1 cellular context compared by ENCODE assay signal in the genomic region with DNA sequence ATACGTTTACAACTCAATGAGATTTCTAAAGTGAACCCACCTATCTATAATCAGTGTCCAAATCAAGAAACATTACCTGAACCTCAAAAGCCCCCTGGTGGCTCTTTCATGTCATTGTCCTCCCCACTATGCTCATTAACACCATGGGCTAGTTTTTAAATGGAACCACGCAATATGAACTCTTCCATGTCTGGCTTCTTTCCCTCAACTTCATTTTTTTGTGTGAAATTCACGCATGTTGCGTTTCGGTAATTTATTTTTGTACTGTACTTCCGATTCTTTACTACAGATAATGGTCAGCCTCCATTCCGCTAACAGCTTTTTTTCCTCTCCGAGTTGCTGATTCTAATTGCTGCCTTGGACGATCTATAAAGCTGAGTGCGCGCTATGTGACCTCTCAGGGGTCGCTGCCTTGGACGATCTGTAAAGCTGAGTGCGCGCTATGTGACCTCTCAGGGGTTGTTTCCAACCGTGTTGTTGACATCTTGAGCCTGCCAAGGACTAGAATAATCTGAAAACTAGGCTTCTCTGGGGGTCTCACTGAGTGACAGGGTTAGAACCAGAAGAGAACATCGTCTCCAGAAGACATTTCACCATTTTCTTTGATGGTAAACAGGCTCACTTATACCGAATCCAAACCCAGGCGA.
A peak's percentile ranks its signal among the peaks of the same experiment; 100 is the strongest.
TF ChIP-seq lines count a peak whose summit lies in the region.

No MANE protein-coding gene starts in this region.

TF ChIP-seq in GM12878, 131 proteins besides CTCF, POLR2A, EP300 and RAD21 (continues in another document):
- TF ChIP-seq CBFB (IDR thresholded peaks at IDR 0.05; ENCODE audit: low read depth) (peak; percentile 12; the same call in 1 of the 2 replicates), RB1 (IDR thresholded peaks at IDR 0.05; ENCODE audit: borderline replicate concordance) (no peak), ETV6 (conservative IDR thresholded peaks at IDR 0.05 in 1 of 2, IDR thresholded peaks at IDR 0.05 in 1 of 2; ENCODE audit: borderline replicate concordance in 1 of 2, low read depth in 1 of 2) (no peak), HDGF (IDR thresholded peaks at IDR 0.05) (no peak), PML (IDR thresholded peaks at IDR 0.05; ENCODE audit: low read length) (no peak), HCFC1 (IDR thresholded peaks at IDR 0.05; ENCODE audit: low read length) (no peak), GABPA (IDR thresholded peaks at IDR 0.05; ENCODE audit: low read depth) (no peak), LARP7 (IDR thresholded peaks at IDR 0.05) (no peak), RBBP5 (conservative IDR thresholded peaks at IDR 0.05) (no peak), YY1 (IDR thresholded peaks at IDR 0.05; ENCODE audit: low read depth, low read length) (peak; percentile 51; the same call in 1 of the 2 replicates), SP1 (IDR thresholded peaks at IDR 0.05; ENCODE audit: low read depth, low read length) (no peak), EZH2 (IDR thresholded peaks at IDR 0.05; ENCODE audit: borderline replicate concordance, control insufficient read depth, low read depth, low read length) (no peak), SRF (IDR thresholded peaks at IDR 0.05; ENCODE audit: low read depth in 2 of 2, low read length in 2 of 2) (no peak), IKZF2 (IDR thresholded peaks at IDR 0.05) (peak in 1 of 2 experiments; percentile 40; a peak in 1 of 4 replicates), KLF5 (IDR thresholded peaks at IDR 0.05; ENCODE audit: partially characterized antibody) (no peak), HDAC6 (IDR thresholded peaks at IDR 0.05; ENCODE audit: unreplicated experiment) (no peak), MYB (IDR thresholded peaks at IDR 0.05; ENCODE audit: borderline replicate concordance, low read depth, low read length) (no peak), FOS (IDR thresholded peaks at IDR 0.05; ENCODE audit: borderline replicate concordance, extremely low read depth, insufficient read length) (no peak), SMC3 (IDR thresholded peaks at IDR 0.05; ENCODE audit: borderline replicate concordance, low read length) (peak; percentile 81; the same call in 1 of the 2 replicates), JUND (IDR thresholded peaks at IDR 0.05; ENCODE audit: low read depth, low read length) (no peak), SMAD5 (IDR thresholded peaks at IDR 0.05; ENCODE audit: low read depth) (no peak), STAT3 (IDR thresholded peaks at IDR 0.05; ENCODE audit: low read depth, low read length) (no peak)
- TF ChIP-seq, protein P1, sequence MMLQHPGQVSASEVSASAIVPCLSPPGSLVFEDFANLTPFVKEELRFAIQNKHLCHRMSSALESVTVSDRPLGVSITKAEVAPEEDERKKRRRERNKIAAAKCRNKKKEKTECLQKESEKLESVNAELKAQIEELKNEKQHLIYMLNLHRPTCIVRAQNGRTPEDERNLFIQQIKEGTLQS (IDR thresholded peaks at IDR 0.05; ENCODE audit: borderline replicate concordance, extremely low read depth, low read depth, low read length) = no peak
- TF ChIP-seq, protein P2, sequence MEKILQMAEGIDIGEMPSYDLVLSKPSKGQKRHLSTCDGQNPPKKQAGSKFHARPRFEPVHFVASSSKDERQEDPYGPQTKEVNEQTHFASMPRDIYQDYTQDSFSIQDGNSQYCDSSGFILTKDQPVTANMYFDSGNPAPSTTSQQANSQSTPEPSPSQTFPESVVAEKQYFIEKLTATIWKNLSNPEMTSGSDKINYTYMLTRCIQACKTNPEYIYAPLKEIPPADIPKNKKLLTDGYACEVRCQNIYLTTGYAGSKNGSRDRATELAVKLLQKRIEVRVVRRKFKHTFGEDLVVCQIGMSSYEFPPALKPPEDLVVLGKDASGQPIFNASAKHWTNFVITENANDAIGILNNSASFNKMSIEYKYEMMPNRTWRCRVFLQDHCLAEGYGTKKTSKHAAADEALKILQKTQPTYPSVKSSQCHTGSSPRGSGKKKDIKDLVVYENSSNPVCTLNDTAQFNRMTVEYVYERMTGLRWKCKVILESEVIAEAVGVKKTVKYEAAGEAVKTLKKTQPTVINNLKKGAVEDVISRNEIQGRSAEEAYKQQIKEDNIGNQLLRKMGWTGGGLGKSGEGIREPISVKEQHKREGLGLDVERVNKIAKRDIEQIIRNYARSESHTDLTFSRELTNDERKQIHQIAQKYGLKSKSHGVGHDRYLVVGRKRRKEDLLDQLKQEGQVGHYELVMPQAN (conservative IDR thresholded peaks at IDR 0.05) = no peak; the same call in 1 of the 2 replicates
- TF ChIP-seq, protein P3, sequence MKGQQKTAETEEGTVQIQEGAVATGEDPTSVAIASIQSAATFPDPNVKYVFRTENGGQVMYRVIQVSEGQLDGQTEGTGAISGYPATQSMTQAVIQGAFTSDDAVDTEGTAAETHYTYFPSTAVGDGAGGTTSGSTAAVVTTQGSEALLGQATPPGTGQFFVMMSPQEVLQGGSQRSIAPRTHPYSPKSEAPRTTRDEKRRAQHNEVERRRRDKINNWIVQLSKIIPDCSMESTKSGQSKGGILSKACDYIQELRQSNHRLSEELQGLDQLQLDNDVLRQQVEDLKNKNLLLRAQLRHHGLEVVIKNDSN (IDR thresholded peaks at IDR 0.05; ENCODE audit: borderline replicate concordance, extremely low read length, insufficient read depth, low read depth, low read length) = no peak
- TF ChIP-seq, protein P4, sequence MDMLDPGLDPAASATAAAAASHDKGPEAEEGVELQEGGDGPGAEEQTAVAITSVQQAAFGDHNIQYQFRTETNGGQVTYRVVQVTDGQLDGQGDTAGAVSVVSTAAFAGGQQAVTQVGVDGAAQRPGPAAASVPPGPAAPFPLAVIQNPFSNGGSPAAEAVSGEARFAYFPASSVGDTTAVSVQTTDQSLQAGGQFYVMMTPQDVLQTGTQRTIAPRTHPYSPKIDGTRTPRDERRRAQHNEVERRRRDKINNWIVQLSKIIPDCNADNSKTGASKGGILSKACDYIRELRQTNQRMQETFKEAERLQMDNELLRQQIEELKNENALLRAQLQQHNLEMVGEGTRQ (IDR thresholded peaks at IDR 0.05; ENCODE audit: borderline replicate concordance, low read depth, low read length) = no peak
- TF ChIP-seq, protein P5, sequence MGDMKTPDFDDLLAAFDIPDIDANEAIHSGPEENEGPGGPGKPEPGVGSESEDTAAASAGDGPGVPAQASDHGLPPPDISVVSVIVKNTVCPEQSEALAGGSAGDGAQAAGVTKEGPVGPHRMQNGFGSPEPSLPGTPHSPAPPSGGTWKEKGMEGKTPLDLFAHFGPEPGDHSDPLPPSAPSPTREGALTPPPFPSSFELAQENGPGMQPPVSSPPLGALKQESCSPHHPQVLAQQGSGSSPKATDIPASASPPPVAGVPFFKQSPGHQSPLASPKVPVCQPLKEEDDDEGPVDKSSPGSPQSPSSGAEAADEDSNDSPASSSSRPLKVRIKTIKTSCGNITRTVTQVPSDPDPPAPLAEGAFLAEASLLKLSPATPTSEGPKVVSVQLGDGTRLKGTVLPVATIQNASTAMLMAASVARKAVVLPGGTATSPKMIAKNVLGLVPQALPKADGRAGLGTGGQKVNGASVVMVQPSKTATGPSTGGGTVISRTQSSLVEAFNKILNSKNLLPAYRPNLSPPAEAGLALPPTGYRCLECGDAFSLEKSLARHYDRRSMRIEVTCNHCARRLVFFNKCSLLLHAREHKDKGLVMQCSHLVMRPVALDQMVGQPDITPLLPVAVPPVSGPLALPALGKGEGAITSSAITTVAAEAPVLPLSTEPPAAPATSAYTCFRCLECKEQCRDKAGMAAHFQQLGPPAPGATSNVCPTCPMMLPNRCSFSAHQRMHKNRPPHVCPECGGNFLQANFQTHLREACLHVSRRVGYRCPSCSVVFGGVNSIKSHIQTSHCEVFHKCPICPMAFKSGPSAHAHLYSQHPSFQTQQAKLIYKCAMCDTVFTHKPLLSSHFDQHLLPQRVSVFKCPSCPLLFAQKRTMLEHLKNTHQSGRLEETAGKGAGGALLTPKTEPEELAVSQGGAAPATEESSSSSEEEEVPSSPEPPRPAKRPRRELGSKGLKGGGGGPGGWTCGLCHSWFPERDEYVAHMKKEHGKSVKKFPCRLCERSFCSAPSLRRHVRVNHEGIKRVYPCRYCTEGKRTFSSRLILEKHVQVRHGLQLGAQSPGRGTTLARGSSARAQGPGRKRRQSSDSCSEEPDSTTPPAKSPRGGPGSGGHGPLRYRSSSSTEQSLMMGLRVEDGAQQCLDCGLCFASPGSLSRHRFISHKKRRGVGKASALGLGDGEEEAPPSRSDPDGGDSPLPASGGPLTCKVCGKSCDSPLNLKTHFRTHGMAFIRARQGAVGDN (IDR thresholded peaks at IDR 0.05) = no peak; the same call in 1 of the 2 replicates
- TF ChIP-seq, protein P6, sequence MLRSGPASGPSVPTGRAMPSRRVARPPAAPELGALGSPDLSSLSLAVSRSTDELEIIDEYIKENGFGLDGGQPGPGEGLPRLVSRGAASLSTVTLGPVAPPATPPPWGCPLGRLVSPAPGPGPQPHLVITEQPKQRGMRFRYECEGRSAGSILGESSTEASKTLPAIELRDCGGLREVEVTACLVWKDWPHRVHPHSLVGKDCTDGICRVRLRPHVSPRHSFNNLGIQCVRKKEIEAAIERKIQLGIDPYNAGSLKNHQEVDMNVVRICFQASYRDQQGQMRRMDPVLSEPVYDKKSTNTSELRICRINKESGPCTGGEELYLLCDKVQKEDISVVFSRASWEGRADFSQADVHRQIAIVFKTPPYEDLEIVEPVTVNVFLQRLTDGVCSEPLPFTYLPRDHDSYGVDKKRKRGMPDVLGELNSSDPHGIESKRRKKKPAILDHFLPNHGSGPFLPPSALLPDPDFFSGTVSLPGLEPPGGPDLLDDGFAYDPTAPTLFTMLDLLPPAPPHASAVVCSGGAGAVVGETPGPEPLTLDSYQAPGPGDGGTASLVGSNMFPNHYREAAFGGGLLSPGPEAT (IDR thresholded peaks at IDR 0.05; ENCODE audit: low read depth) = no peak
- TF ChIP-seq, protein P7, sequence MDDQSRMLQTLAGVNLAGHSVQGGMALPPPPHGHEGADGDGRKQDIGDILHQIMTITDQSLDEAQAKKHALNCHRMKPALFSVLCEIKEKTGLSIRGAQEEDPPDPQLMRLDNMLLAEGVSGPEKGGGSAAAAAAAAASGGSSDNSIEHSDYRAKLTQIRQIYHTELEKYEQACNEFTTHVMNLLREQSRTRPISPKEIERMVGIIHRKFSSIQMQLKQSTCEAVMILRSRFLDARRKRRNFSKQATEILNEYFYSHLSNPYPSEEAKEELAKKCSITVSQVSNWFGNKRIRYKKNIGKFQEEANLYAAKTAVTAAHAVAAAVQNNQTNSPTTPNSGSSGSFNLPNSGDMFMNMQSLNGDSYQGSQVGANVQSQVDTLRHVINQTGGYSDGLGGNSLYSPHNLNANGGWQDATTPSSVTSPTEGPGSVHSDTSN (IDR thresholded peaks at IDR 0.05; ENCODE audit: insufficient replicate concordance, low read depth, low read length) = no peak
- TF ChIP-seq, protein P8, sequence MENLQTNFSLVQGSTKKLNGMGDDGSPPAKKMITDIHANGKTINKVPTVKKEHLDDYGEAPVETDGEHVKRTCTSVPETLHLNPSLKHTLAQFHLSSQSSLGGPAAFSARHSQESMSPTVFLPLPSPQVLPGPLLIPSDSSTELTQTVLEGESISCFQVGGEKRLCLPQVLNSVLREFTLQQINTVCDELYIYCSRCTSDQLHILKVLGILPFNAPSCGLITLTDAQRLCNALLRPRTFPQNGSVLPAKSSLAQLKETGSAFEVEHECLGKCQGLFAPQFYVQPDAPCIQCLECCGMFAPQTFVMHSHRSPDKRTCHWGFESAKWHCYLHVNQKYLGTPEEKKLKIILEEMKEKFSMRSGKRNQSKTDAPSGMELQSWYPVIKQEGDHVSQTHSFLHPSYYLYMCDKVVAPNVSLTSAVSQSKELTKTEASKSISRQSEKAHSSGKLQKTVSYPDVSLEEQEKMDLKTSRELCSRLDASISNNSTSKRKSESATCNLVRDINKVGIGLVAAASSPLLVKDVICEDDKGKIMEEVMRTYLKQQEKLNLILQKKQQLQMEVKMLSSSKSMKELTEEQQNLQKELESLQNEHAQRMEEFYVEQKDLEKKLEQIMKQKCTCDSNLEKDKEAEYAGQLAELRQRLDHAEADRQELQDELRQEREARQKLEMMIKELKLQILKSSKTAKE (IDR thresholded peaks at IDR 0.05; ENCODE audit: low read depth, poor library complexity, severe bottlenecking) = peak; percentile 13
- TF ChIP-seq, protein P9, sequence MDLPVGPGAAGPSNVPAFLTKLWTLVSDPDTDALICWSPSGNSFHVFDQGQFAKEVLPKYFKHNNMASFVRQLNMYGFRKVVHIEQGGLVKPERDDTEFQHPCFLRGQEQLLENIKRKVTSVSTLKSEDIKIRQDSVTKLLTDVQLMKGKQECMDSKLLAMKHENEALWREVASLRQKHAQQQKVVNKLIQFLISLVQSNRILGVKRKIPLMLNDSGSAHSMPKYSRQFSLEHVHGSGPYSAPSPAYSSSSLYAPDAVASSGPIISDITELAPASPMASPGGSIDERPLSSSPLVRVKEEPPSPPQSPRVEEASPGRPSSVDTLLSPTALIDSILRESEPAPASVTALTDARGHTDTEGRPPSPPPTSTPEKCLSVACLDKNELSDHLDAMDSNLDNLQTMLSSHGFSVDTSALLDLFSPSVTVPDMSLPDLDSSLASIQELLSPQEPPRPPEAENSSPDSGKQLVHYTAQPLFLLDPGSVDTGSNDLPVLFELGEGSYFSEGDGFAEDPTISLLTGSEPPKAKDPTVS (IDR thresholded peaks at IDR 0.05; ENCODE audit: low read depth, low read length) = no peak
- TF ChIP-seq, protein P10, sequence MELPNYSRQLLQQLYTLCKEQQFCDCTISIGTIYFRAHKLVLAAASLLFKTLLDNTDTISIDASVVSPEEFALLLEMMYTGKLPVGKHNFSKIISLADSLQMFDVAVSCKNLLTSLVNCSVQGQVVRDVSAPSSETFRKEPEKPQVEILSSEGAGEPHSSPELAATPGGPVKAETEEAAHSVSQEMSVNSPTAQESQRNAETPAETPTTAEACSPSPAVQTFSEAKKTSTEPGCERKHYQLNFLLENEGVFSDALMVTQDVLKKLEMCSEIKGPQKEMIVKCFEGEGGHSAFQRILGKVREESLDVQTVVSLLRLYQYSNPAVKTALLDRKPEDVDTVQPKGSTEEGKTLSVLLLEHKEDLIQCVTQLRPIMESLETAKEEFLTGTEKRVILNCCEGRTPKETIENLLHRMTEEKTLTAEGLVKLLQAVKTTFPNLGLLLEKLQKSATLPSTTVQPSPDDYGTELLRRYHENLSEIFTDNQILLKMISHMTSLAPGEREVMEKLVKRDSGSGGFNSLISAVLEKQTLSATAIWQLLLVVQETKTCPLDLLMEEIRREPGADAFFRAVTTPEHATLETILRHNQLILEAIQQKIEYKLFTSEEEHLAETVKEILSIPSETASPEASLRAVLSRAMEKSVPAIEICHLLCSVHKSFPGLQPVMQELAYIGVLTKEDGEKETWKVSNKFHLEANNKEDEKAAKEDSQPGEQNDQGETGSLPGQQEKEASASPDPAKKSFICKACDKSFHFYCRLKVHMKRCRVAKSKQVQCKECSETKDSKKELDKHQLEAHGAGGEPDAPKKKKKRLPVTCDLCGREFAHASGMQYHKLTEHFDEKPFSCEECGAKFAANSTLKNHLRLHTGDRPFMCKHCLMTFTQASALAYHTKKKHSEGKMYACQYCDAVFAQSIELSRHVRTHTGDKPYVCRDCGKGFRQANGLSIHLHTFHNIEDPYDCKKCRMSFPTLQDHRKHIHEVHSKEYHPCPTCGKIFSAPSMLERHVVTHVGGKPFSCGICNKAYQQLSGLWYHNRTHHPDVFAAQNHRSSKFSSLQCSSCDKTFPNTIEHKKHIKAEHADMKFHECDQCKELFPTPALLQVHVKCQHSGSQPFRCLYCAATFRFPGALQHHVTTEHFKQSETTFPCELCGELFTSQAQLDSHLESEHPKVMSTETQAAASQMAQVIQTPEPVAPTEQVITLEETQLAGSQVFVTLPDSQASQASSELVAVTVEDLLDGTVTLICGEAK (IDR thresholded peaks at IDR 0.05; ENCODE audit: borderline replicate concordance) = no peak
